In genomic region chr19:41238244-41238643, GRCh38 we compare ENCODE assay signal across 17 cellular contexts. TPM values are rescaled to one million over a fixed set of nuclear protein-coding genes. Genes with fewer than 3 reads are reported as not detected.
DNase-seq lines count a peak whose midpoint lies in the region; ATAC-seq and TF ChIP-seq lines count a peak whose summit lies in the region.
"Had no signal": no experiment of that assay in that cellular context is flagged by ENCODE, and none has a peak within 500 bp of the region (broad histone marks: within the 10 kb centered on the region; RNA-seq: fewer than 3 reads in every experiment).

No MANE protein-coding gene starts in this region.

- in situ Hi-C loops in IMR-90 (cut with MboI; ENCODE audit: low sequenced_read_pairs), result no loop called here

- H3K36me3 ChIP-seq in right atrium auricular region (peaks cover 72% of the 10 kb centered on the region), IMR-90 (ENCODE audit: control insufficient read depth, insufficient read depth, low read length) (peaks cover 83% of the 10 kb centered on the region), sigmoid colon (peaks cover 47 to 99% (median 53%) of the 10 kb centered on the region in 4 donors)
- H3K36me3 ChIP-seq: BE2C had no signal

- H3K27ac ChIP-seq in right atrium auricular region (no peak overlapping the region), IMR-90 (ENCODE audit: insufficient read depth, low read length) (no peak overlapping the region), sigmoid colon (no peak overlapping the region)

- no peak for TF ChIP-seq POLR2A in IMR-90 (IDR thresholded peaks at IDR 0.05; ENCODE audit: low read depth, low read length)
- TF ChIP-seq POLR2A in sigmoid colon (IDR thresholded peaks at IDR 0.05), result no peak

- no peak overlapping the region for H3K56ac ChIP-seq in IMR-90 (ENCODE audit: extremely low read depth, insufficient read depth, low read length)

- POLR2A ChIA-PET in IMR-90 (lab: Charles Lee; ENCODE audit: unreplicated experiment), result no interaction called here

- DNase-seq in Right ventricle myocardium superior (no peak), right atrium auricular region (ENCODE audit: low spot score) (no peak), IMR-90 (no peak), islet precursor cell (peak; percentile 36), NCI-H187 (lab: John Stamatoyannopoulos, UW) (no peak), sigmoid colon (no peak)
- DNase-seq: 8988T; ACHN; BE2C; Caco-2; CD8-positive, alpha-beta memory T cell; DMS53; GF-D8; GOT3; H9 had no signal

- peaks cover 82 to 87% of the 10 kb centered on the region in 2 experiments for H3K79me1 ChIP-seq in IMR-90 (ENCODE audit: low read depth in 1 of 2, low read length in 2 of 2)

- H4K5ac ChIP-seq in IMR-90 (ENCODE audit: low read depth, low read length), result 0 out of 2 replicates have a peak overlapping the region, but pooled peaks have one; percentile 10

- intact Hi-C loops in Right ventricle myocardium superior (cut with DNase I), result no loop called here
- intact Hi-C loops in IMR-90 (cut with micrococcal nuclease), result no loop called here
- intact Hi-C loops in sigmoid colon (cut with DNase I), result no loop called here

- no peak overlapping the region; a peak in 1 of 4 replicates for H4K8ac ChIP-seq in IMR-90 (ENCODE audit: low read depth in 2 of 2, low read length in 2 of 2)

- no peak overlapping the region for H3K23ac ChIP-seq in IMR-90 (ENCODE audit: low read depth, low read length)

- no peak overlapping the region for H2BK5ac ChIP-seq in IMR-90 (ENCODE audit: low read depth, low read length, poor library complexity, severe bottlenecking)

- no peak overlapping the region for H2BK20ac ChIP-seq in IMR-90 (ENCODE audit: low read depth, low read length)

- CTCF ChIA-PET in IMR-90 (lab: Yijun Ruan, JAX), result interaction anchor here (1.3 kb wide), 1 partner anchor 34 kb away, joined by 3 read pairs; no protein-coding TSS in a partner anchor

- no peak overlapping the region for H3K4me2 ChIP-seq in IMR-90 (ENCODE audit: low read depth, low read length)

- no peak for TF ChIP-seq EP300 in sigmoid colon (IDR thresholded peaks at IDR 0.05)

- no peak for TF ChIP-seq RAD21 in IMR-90 (IDR thresholded peaks at IDR 0.05; ENCODE audit: low read length)

- H3K4me3 ChIP-seq in right atrium auricular region (no peak overlapping the region), IMR-90 (ENCODE audit: insufficient read depth, low read depth, low read length) (no peak overlapping the region), sigmoid colon (no peak overlapping the region)

- no peak overlapping the region for H4K91ac ChIP-seq in IMR-90 (ENCODE audit: insufficient read depth, low read depth, low read length)

- H2AK9ac ChIP-seq in IMR-90 (replicated peaks; ENCODE audit: low read depth, low read length, poor library complexity), result peak overlapping the region; percentile 45

- BruUV-seq in IMR-90 (replicated peaks; lab: Mats Ljungman, UMichigan), result no TSS peak

- H3K9me3 ChIP-seq in right atrium auricular region, result no peaks in the 10 kb centered on the region
- H3K9me3 ChIP-seq in IMR-90 (ENCODE audit: control insufficient read depth, insufficient read depth, low read length), result no peaks in the 10 kb centered on the region
- H3K9me3 ChIP-seq in sigmoid colon, result no peaks in the 10 kb centered on the region
- H3K9me3 ChIP-seq: BE2C, Caco-2 had no signal

- H3K14ac ChIP-seq in IMR-90 (replicated peaks; ENCODE audit: low read depth, low read length), result no peak overlapping the region

- H2AFZ ChIP-seq in IMR-90 (replicated peaks; ENCODE audit: low read length, poor library complexity), result no peak overlapping the region

- H3K9me1 ChIP-seq in IMR-90 (ENCODE audit: insufficient read depth, low read length), result peaks cover 17% of the 10 kb centered on the region

- H2BK120ac ChIP-seq in IMR-90 (ENCODE audit: low read depth, low read length), result no peak overlapping the region

- H3K4me1 ChIP-seq in right atrium auricular region (no peaks in the 10 kb centered on the region), IMR-90 (ENCODE audit: control insufficient read depth, insufficient read depth, low read length) (no peaks in the 10 kb centered on the region), sigmoid colon (no peaks in the 10 kb centered on the region)
- H3K4me1 ChIP-seq: BE2C, Caco-2 had no signal

- TF ChIP-seq CTCF in right atrium auricular region (IDR thresholded peaks at IDR 0.05) (no peak), IMR-90 (conservative IDR thresholded peaks at IDR 0.05; ENCODE audit: low read depth, low read length) (no peak), sigmoid colon (IDR thresholded peaks at IDR 0.05) (no peak)

- no peak overlapping the region for H3K9ac ChIP-seq in IMR-90 (ENCODE audit: low read depth, low read length)

- dilution Hi-C loops in IMR-90 (cut with HindIII; ENCODE audit: low sequenced_read_pairs, unreplicated experiment), result no loop called here

- peaks cover 48% of the 10 kb centered on the region for H4K20me1 ChIP-seq in IMR-90 (ENCODE audit: insufficient read depth, low read length)

- 100% methylated on average over 7 of the region's 10 CpGs; no CpG with 5 or more reads in 1 of the 2 experiments for WGBS in IMR-90 (ENCODE audit: extremely low coverage in 2 of 2, insufficient read length in 1 of 2), 2 experiments
- 82 to 89% methylated on average over 10 of the region's 10 CpGs for WGBS in sigmoid colon, 2 donors

- no peak overlapping the region for H2BK15ac ChIP-seq in IMR-90 (ENCODE audit: low read depth, low read length)

- no peak overlapping the region for H3K4ac ChIP-seq in IMR-90 (ENCODE audit: low read depth, low read length)

- ATAC-seq in Right ventricle myocardium superior (ENCODE audit: poor library complexity), result peak; percentile 8
- ATAC-seq in IMR-90 (ENCODE audit: low read depth), result no peak
- no peak for ATAC-seq in HG02588 (IDR thresholded peaks at IDR 0.05; ENCODE audit: unreplicated experiment)
- ATAC-seq: HepG2 had no signal

- H3K18ac ChIP-seq in IMR-90 (ENCODE audit: low read depth, low read length), result no peak overlapping the region

- H3K27me3 ChIP-seq in right atrium auricular region (no peaks in the 10 kb centered on the region), IMR-90 (ENCODE audit: control insufficient read depth, insufficient read depth, low read length) (no peaks in the 10 kb centered on the region), sigmoid colon (no peaks in the 10 kb centered on the region)

- no peak overlapping the region for H2AK5ac ChIP-seq in IMR-90 (ENCODE audit: low read depth, low read length)

TF ChIP-seq in IMR-90, 13 proteins besides CTCF, POLR2A, EP300 and RAD21 (continues in another document):
- TF ChIP-seq BHLHE40 (IDR thresholded peaks at IDR 0.05; ENCODE audit: low read depth, low read length), result no peak
- TF ChIP-seq CHD1 (IDR thresholded peaks at IDR 0.05; ENCODE audit: low read depth, low read length), result no peak
- TF ChIP-seq MAFK (IDR thresholded peaks at IDR 0.05; ENCODE audit: low read depth, low read length), result no peak
- no peak for TF ChIP-seq ELK1 (IDR thresholded peaks at IDR 0.05; ENCODE audit: borderline replicate concordance, low read depth, low read length)
- no peak for TF ChIP-seq RFX5 (IDR thresholded peaks at IDR 0.05; ENCODE audit: low read depth, low read length)
- TF ChIP-seq SMC3 (IDR thresholded peaks at IDR 0.05; ENCODE audit: low read depth, low read length), result no peak
- TF ChIP-seq NFE2L2 (IDR thresholded peaks at IDR 0.05; ENCODE audit: low read depth, low read length), result no peak
- TF ChIP-seq FOS (IDR thresholded peaks at IDR 0.05; ENCODE audit: low read depth, low read length), result no peak
- no peak for TF ChIP-seq USF2 (IDR thresholded peaks at IDR 0.05; ENCODE audit: low read depth, low read length)
- TF ChIP-seq CEBPB (IDR thresholded peaks at IDR 0.05; ENCODE audit: low read depth, low read length), result no peak

RNA-seq across cellular contexts. Expression of gene AXL, which starts 19.2 kb away (rescaled TPM):
- 18.0 TPM for total RNA-seq in Right ventricle myocardium superior
- total RNA-seq in right atrium auricular region, result 10 to 100 TPM; 27.3 to 81.4 TPM
- total RNA-seq in IMR-90 (2012; rRNA removed), result 444 and 466 TPM in 2 replicates
- 212 and 235 TPM in 2 replicates for polyA plus RNA-seq in IMR-90 (2012; rRNA removed)
- 163 and 168 TPM in 2 replicates for polyA plus RNA-seq in IMR-90 (2012; cell fraction: cytosol; rRNA removed)
- polyA plus RNA-seq in IMR-90 (2012; cell fraction: nucleus; rRNA removed; ENCODE audit: low replicate concordance), result 125 and 184 TPM in 2 replicates
- total RNA-seq in sigmoid colon, result 100 to 1,000 TPM in 1 of 4 donors, 10 to 100 TPM in 3; 85.9 to 108 (median 95.4) TPM
- polyA plus RNA-seq in sigmoid colon, result 10 to 100 TPM in 1 of 3 donors, 1 to 10 TPM in 2; 5.4 to 10.7 (median 7.4) TPM

RNA-seq across cellular contexts. Expression of gene HNRNPUL1, which starts 25.9 kb away (rescaled TPM):
- total RNA-seq in Right ventricle myocardium superior, result 114 TPM
- total RNA-seq in right atrium auricular region, result 100 to 1,000 TPM in 1 of 2 donors, 10 to 100 TPM in 1; 88.8 to 109 TPM
- 50.7 and 56.1 TPM in 2 replicates for total RNA-seq in IMR-90 (2012; rRNA removed)
- polyA plus RNA-seq in IMR-90 (2012; rRNA removed), result 67.3 and 68.1 TPM in 2 replicates
- 51.7 and 53.7 TPM in 2 replicates for polyA plus RNA-seq in IMR-90 (2012; cell fraction: cytosol; rRNA removed)
- polyA plus RNA-seq in IMR-90 (2012; cell fraction: nucleus; rRNA removed; ENCODE audit: low replicate concordance), result 65.4 and 102 TPM in 2 replicates
- total RNA-seq in sigmoid colon, result 100 to 1,000 TPM; 120 to 153 (median 130) TPM
- 100 to 1,000 TPM in 1 of 3 donors, 10 to 100 TPM in 2; 61.9 to 133 (median 65.0) TPM for polyA plus RNA-seq in sigmoid colon

RNA-seq across cellular contexts. Expression of gene CYP2S1, which starts 45.2 kb away (rescaled TPM):
- total RNA-seq in Right ventricle myocardium superior (0.56 TPM), right atrium auricular region (1 to 10 TPM in 1 of 2 donors, under 1 TPM in 1; 0.59 to 1.6 TPM), IMR-90 (2012; rRNA removed) (0.54 and 0.83 TPM in 2 replicates), sigmoid colon (1 to 10 TPM in 2 of 4 donors, under 1 TPM in 2; 0.41 to 1.4 (median 0.80) TPM)
- polyA plus RNA-seq in IMR-90 (2012; rRNA removed) (0.98 and 2.1 TPM in 2 replicates), sigmoid colon (10 to 100 TPM in 1 of 3 donors, 1 to 10 TPM in 2; 6.0 to 18.6 (median 8.6) TPM)
- 0.75 and 1.4 TPM in 2 replicates for polyA plus RNA-seq in IMR-90 (2012; cell fraction: cytosol; rRNA removed)
- polyA plus RNA-seq in IMR-90 (2012; cell fraction: nucleus; rRNA removed; ENCODE audit: low replicate concordance), result 0.77 and 1.2 TPM in 2 replicates
- total RNA-seq: CD8-positive, alpha-beta memory T cell had no signal
- polyA plus RNA-seq: CD8-positive, alpha-beta memory T cell had no signal
